ENCODE assay signal across 9 cellular contexts in genomic region chr1:21308847-21309652, GRCh38. TPM values are rescaled to one million over a fixed set of nuclear protein-coding genes. Genes with fewer than 3 reads are reported as not detected.
DNase-seq lines count a peak whose midpoint lies in the region; ATAC-seq lines count a peak whose summit lies in the region.
"Had no signal": no experiment of that assay in that cellular context is flagged by ENCODE, and none has a peak within 500 bp of the region (broad histone marks: within the 10 kb centered on the region; RNA-seq: fewer than 3 reads in every experiment).

No MANE protein-coding gene starts in this region.

- peaks cover 14% of the 10 kb centered on the region for H3K36me3 Mint-ChIP-seq in effector memory CD8-positive, alpha-beta T cell (ENCODE audit: insufficient read depth)

- no peaks in the 10 kb centered on the region for H3K9me3 Mint-ChIP-seq in effector memory CD8-positive, alpha-beta T cell
- H3K9me3 Mint-ChIP-seq: naive thymus-derived CD8-positive, alpha-beta T cell had no signal

- no peaks in the 10 kb centered on the region for H3K27me3 Mint-ChIP-seq in effector memory CD8-positive, alpha-beta T cell
- H3K27me3 Mint-ChIP-seq: naive thymus-derived CD8-positive, alpha-beta T cell had no signal

- H3K27me3 ChIP-seq in adipocyte (replicated peaks; ENCODE audit: control insufficient read depth, insufficient read depth, low read length) = no peaks in the 10 kb centered on the region
- H3K27me3 ChIP-seq in right cardiac atrium (ENCODE audit: control insufficient read depth, insufficient read depth) = no peaks in the 10 kb centered on the region

- peak overlapping the region in 1 of 2 donors; percentile 86 for H3K27ac Mint-ChIP-seq in effector memory CD8-positive, alpha-beta T cell

- intact Hi-C loops in Right ventricle myocardium superior (cut with DNase I) = no loop called here
- intact Hi-C loops in Right ventricle myocardium inferior (cut with DNase I) = no loop called here
- intact Hi-C loops in right cardiac atrium (cut with DNase I) = no loop called here

- H3K9ac ChIP-seq in adipocyte (ENCODE audit: low read length) = peak overlapping the region; percentile 16

- H3K4me3 Mint-ChIP-seq in effector memory CD8-positive, alpha-beta T cell = no peak overlapping the region

- DNase-seq in Right ventricle myocardium superior (no peak), Right ventricle myocardium inferior (ENCODE audit: missing footprints) (no peak), adipocyte (ENCODE audit: low read depth) (no peak), right cardiac atrium (peak in 2 of 3 donors; percentile 66 to 72), GF-D8 (lab: John Stamatoyannopoulos, UW) (no peak), UCSD-AML1 (lab: John Stamatoyannopoulos, UW; ENCODE audit: unreplicated experiment) (no peak)
- DNase-seq in effector memory CD8-positive, alpha-beta T cell = no peak
- DNase-seq in stimulated activated CD4-positive, alpha-beta T cell treated with anti-CD3 and anti-CD28 coated beads, Interleukin-4, amount 100 ng/mL, for 4 hours = no peak
- DNase-seq: naive thymus-derived CD8-positive, alpha-beta T cell had no signal

- ATAC-seq in Right ventricle myocardium superior (ENCODE audit: poor library complexity) (peak; percentile 41), Right ventricle myocardium inferior (no peak), right cardiac atrium (no peak)
- no peak for ATAC-seq in effector memory CD8-positive, alpha-beta T cell (replicated peaks)
- ATAC-seq: naive thymus-derived CD8-positive, alpha-beta T cell had no signal

- 63% methylated on average over 9 of the region's 9 CpGs for WGBS in right cardiac atrium

- no peaks in the 10 kb centered on the region for H3K9me3 ChIP-seq in adipocyte (ENCODE audit: control insufficient read depth, low read length)
- H3K9me3 ChIP-seq in right cardiac atrium (ENCODE audit: control insufficient read depth, low read length) = no peaks in the 10 kb centered on the region

- no peaks in the 10 kb centered on the region for H3K36me3 ChIP-seq in adipocyte (ENCODE audit: control insufficient read depth, insufficient read depth, low read length, severe bottlenecking)

- H3K4me1 ChIP-seq in adipocyte (ENCODE audit: control insufficient read depth, insufficient read depth, low read length) (peaks cover 48% of the 10 kb centered on the region), right cardiac atrium (ENCODE audit: control insufficient read depth, insufficient read depth, low read length) (peaks cover 20% of the 10 kb centered on the region)

- no peak overlapping the region for H3K27ac ChIP-seq in right cardiac atrium (ENCODE audit: low read length)

- peaks cover 28 to 39% of the 10 kb centered on the region in 2 donors for H3K4me1 Mint-ChIP-seq in effector memory CD8-positive, alpha-beta T cell (ENCODE audit: low read depth in 2 of 2)

- H3K4me3 ChIP-seq in adipocyte (ENCODE audit: low read length) = no peak overlapping the region
- no peak overlapping the region for H3K4me3 ChIP-seq in right cardiac atrium (ENCODE audit: low read length)

RNA-seq across cellular contexts. Expression of gene ECE1, which starts 18.8 kb away (rescaled TPM):
- total RNA-seq in Right ventricle myocardium superior (45.3 TPM), Right ventricle myocardium inferior (49.3 TPM), right cardiac atrium (100 to 1,000 TPM in 3 of 4 donors, 10 to 100 TPM in 1; 99.1 to 158 (median 114) TPM)
- 76.2 TPM for polyA plus RNA-seq in right cardiac atrium

Comparison
In these comparisons a context has a peak if more than half of its experiments do, and no peak if none do; other contexts are left out.
1. DNase-seq: peak in right cardiac atrium (2 of 3); none in Right ventricle myocardium superior (single experiment), Right ventricle myocardium inferior (single experiment), adipocyte (single experiment), GF-D8 (single experiment), effector memory CD8-positive, alpha-beta T cell (0 of 3), UCSD-AML1 (single experiment) and stimulated activated CD4-positive, alpha-beta T cell treated with anti-CD3 and anti-CD28 coated beads, Interleukin-4, amount 100 ng/mL, for 4 hours (0 of 2).